Comparison of ENCODE assay signal across 18 cellular contexts in the genomic region with DNA sequence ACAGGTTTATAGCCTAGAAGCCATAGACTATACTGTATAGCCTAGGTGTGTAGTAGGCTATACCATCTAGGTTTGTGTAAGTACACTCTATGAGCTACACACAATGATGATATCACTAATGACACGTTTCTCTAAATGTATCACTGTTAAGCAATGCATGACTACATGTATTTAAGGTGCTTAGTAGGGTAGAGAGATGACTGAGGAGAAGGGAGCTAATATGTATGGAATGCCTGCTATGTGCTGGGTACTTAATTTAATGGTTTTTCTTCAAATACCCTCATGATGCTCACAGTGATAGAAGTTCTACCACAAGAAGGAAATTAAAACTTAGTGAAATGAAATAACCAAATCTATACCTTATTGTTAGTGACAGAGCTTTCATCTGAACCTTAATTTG.
DNase-seq lines count a peak whose midpoint lies in the region; ATAC-seq and TF ChIP-seq lines count a peak whose summit lies in the region.
"Had no signal": no experiment of that assay in that cellular context is flagged by ENCODE, and none has a peak within 500 bp of the region (broad histone marks: within the 10 kb centered on the region; RNA-seq: fewer than 3 reads in every experiment).

No MANE protein-coding gene starts in this region.

- H3K79me1 ChIP-seq in IMR-90 (ENCODE audit: low read depth in 1 of 2, low read length in 2 of 2) = no peaks in the 10 kb centered on the region

- no peak overlapping the region for H3K23ac ChIP-seq in IMR-90 (ENCODE audit: low read depth, low read length)

- H3K14ac ChIP-seq in IMR-90 (replicated peaks; ENCODE audit: low read depth, low read length) = no peak overlapping the region

- TF ChIP-seq CTCF in IMR-90 (conservative IDR thresholded peaks at IDR 0.05; ENCODE audit: low read depth, low read length) = no peak
- TF ChIP-seq CTCF in cardiac fibroblast (IDR thresholded peaks at IDR 0.05; ENCODE audit: low read depth, low read length) = no peak
- TF ChIP-seq CTCF in kidney epithelial cell (IDR thresholded peaks at IDR 0.05; ENCODE audit: insufficient read depth, low read length, poor library complexity, severe bottlenecking) = no peak

- H3K9me3 ChIP-seq in IMR-90 (ENCODE audit: control insufficient read depth, insufficient read depth, low read length) = no peaks in the 10 kb centered on the region
- H3K9me3 ChIP-seq: BE2C had no signal

- H2AFZ ChIP-seq in IMR-90 (replicated peaks; ENCODE audit: low read length, poor library complexity) = no peak overlapping the region
- H2AFZ ChIP-seq: PC-9 had no signal

- H2BK5ac ChIP-seq in IMR-90 (ENCODE audit: low read depth, low read length, poor library complexity, severe bottlenecking) = no peak overlapping the region

- H3K56ac ChIP-seq in IMR-90 (ENCODE audit: extremely low read depth, insufficient read depth, low read length) = no peak overlapping the region

- in situ Hi-C loops in IMR-90 (cut with MboI; ENCODE audit: low sequenced_read_pairs) = no loop called here

- no peak overlapping the region for H4K8ac ChIP-seq in IMR-90 (ENCODE audit: low read depth in 2 of 2, low read length in 2 of 2)

- POLR2A ChIA-PET in IMR-90 (lab: Charles Lee; ENCODE audit: unreplicated experiment) = no interaction called here

- no peak overlapping the region for H4K91ac ChIP-seq in IMR-90 (ENCODE audit: insufficient read depth, low read depth, low read length)

- H3K9ac ChIP-seq in IMR-90 (ENCODE audit: low read depth, low read length) = no peak overlapping the region

- WGBS in IMR-90 (ENCODE audit: extremely low coverage in 2 of 2, insufficient read length in 1 of 2), 2 experiments = no CpG with 5 or more reads among the region's 1 CpG

- H3K27me3 ChIP-seq in IMR-90 (ENCODE audit: control insufficient read depth, insufficient read depth, low read length) (no peaks in the 10 kb centered on the region), kidney epithelial cell (ENCODE audit: control insufficient read depth, insufficient read depth, low read length) (no peaks in the 10 kb centered on the region)
- H3K27me3 ChIP-seq: BE2C had no signal

- no peak for TF ChIP-seq POLR2A in IMR-90 (IDR thresholded peaks at IDR 0.05; ENCODE audit: low read depth, low read length)

- no TSS peak for BruUV-seq in IMR-90 (replicated peaks; lab: Mats Ljungman, UMichigan)

- no peak overlapping the region for H3K4me2 ChIP-seq in IMR-90 (ENCODE audit: low read depth, low read length)
- H3K4me2 ChIP-seq: PC-9 had no signal

- DNase-seq in IMR-90 (peak; percentile 66), cardiac fibroblast (ENCODE audit: low read depth in 2 of 2) (peak; percentile 4 to 48), kidney epithelial cell (ENCODE audit: low read depth) (peak; percentile 23), cerebellar cortex (ENCODE audit: low spot score) (no peak), dedifferentiated amniotic fluid mesenchymal stem cell (ENCODE audit: extremely low spot score) (no peak), NCI-H2196 treated with DMSO at 0.1 percent for 48 hours (lab: John Stamatoyannopoulos, UW; ENCODE audit: unreplicated experiment) (no peak)
- DNase-seq: BE2C; CD8-positive, alpha-beta T cell; DMS 273 treated with DMSO at 0.1 percent for 48 hours; H9; KBM-7; NCI-H1092 treated with DMSO at 0.1 percent for 48 hours; NCI-H1694; NCI-H2107 had no signal

- no peak overlapping the region for H2AK9ac ChIP-seq in IMR-90 (replicated peaks; ENCODE audit: low read depth, low read length, poor library complexity)

- H3K27ac ChIP-seq in IMR-90 (ENCODE audit: insufficient read depth, low read length) = no peak overlapping the region
- H3K27ac ChIP-seq: PC-9, SK-N-MC had no signal

- H4K5ac ChIP-seq in IMR-90 (ENCODE audit: low read depth, low read length) = no peak overlapping the region

- H2BK120ac ChIP-seq in IMR-90 (ENCODE audit: low read depth, low read length) = no peak overlapping the region

- no peaks in the 10 kb centered on the region for H4K20me1 ChIP-seq in IMR-90 (ENCODE audit: insufficient read depth, low read length)

- ATAC-seq in IMR-90 (ENCODE audit: low read depth) (peak; percentile 40), HG03175 (IDR thresholded peaks at IDR 0.05; ENCODE audit: unreplicated experiment) (no peak)
- ATAC-seq: CD8-positive, alpha-beta T cell; Right ventricle myocardium inferior had no signal

- intact Hi-C loops in IMR-90 (cut with micrococcal nuclease) = loop anchor here (10.0 kb wide), 1 partner anchor 350 kb away; no protein-coding TSS in a partner anchor

- no peak overlapping the region for H3K4me3 ChIP-seq in IMR-90 (ENCODE audit: insufficient read depth, low read depth, low read length)
- no peak overlapping the region for H3K4me3 ChIP-seq in cardiac fibroblast (replicated peaks in 1 of 2; ENCODE audit: low read depth in 2 of 2, low read length in 2 of 2)
- no peak overlapping the region for H3K4me3 ChIP-seq in kidney epithelial cell (ENCODE audit: low read depth, low read length)
- H3K4me3 ChIP-seq: PC-9, SK-N-MC had no signal

- H2BK15ac ChIP-seq in IMR-90 (ENCODE audit: low read depth, low read length) = no peak overlapping the region

- peaks cover 4% of the 10 kb centered on the region; the same call in 1 of the 2 replicates for H3K9me1 ChIP-seq in IMR-90 (ENCODE audit: insufficient read depth, low read length)

- H3K4me1 ChIP-seq in IMR-90 (ENCODE audit: control insufficient read depth, insufficient read depth, low read length) = no peaks in the 10 kb centered on the region
- H3K4me1 ChIP-seq: BE2C had no signal

- no peak for TF ChIP-seq RAD21 in IMR-90 (IDR thresholded peaks at IDR 0.05; ENCODE audit: low read length)

- dilution Hi-C loops in IMR-90 (cut with HindIII; ENCODE audit: low sequenced_read_pairs, unreplicated experiment) = no loop called here

- no peak overlapping the region for H2AK5ac ChIP-seq in IMR-90 (ENCODE audit: low read depth, low read length)

- H3K18ac ChIP-seq in IMR-90 (ENCODE audit: low read depth, low read length) = no peak overlapping the region

- H3K36me3 ChIP-seq in IMR-90 (ENCODE audit: control insufficient read depth, insufficient read depth, low read length) (no peaks in the 10 kb centered on the region), kidney epithelial cell (ENCODE audit: control insufficient read depth, insufficient read depth, low read length) (no peaks in the 10 kb centered on the region)
- H3K36me3 ChIP-seq: BE2C had no signal

- CTCF ChIA-PET in IMR-90 (lab: Yijun Ruan, JAX) = interaction anchor here (0.6 kb wide), 1 partner anchor 124 kb away, joined by 3 read pairs; no protein-coding TSS in a partner anchor

- no peak overlapping the region for H2BK20ac ChIP-seq in IMR-90 (ENCODE audit: low read depth, low read length)

- H3K4ac ChIP-seq in IMR-90 (ENCODE audit: low read depth, low read length) = no peak overlapping the region

TF ChIP-seq in IMR-90, 13 proteins besides CTCF, POLR2A, EP300 and RAD21:
- TF ChIP-seq NFE2L2 (IDR thresholded peaks at IDR 0.05; ENCODE audit: low read depth, low read length) (no peak), CEBPB (IDR thresholded peaks at IDR 0.05; ENCODE audit: low read depth, low read length) (peak; percentile 42; the same call in 1 of the 2 replicates)
- TF ChIP-seq, protein P1, sequence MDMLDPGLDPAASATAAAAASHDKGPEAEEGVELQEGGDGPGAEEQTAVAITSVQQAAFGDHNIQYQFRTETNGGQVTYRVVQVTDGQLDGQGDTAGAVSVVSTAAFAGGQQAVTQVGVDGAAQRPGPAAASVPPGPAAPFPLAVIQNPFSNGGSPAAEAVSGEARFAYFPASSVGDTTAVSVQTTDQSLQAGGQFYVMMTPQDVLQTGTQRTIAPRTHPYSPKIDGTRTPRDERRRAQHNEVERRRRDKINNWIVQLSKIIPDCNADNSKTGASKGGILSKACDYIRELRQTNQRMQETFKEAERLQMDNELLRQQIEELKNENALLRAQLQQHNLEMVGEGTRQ (IDR thresholded peaks at IDR 0.05; ENCODE audit: low read depth, low read length) = no peak
TF ChIP-seq in IMR-90: peak in this region for 1.

Comparison
In these comparisons a context has a peak if more than half of its experiments do, and no peak if none do; other contexts are left out.
1. DNase-seq: peak in IMR-90 (single experiment), cardiac fibroblast (2 of 2) and kidney epithelial cell (single experiment); none in cerebellar cortex (single experiment), dedifferentiated amniotic fluid mesenchymal stem cell (single experiment) and NCI-H2196 treated with DMSO at 0.1 percent for 48 hours (single experiment).